In genomic region chr21:44107589-44107988, GRCh38 we compare ENCODE assay signal across 8 cellular contexts. TPM values are rescaled to one million over a fixed set of nuclear protein-coding genes. Genes with fewer than 3 reads are reported as not detected.
DNase-seq lines count a peak whose midpoint lies in the region; ATAC-seq and TF ChIP-seq lines count a peak whose summit lies in the region.
"Not testable (repeated sequence)": the region's sequence is repeated elsewhere in the genome, so short reads cannot be mapped to it uniquely, and the experiment has no call there.

No MANE protein-coding gene starts in this region.

- not testable (repeated sequence) for H3K4me1 ChIP-seq in BLaER1 treated with 17β-estradiol and CSF1 and Interleukin-3, amounts not matched to agents 10 nM and 100 nM; PC-3 (ENCODE audit: insufficient read depth, low read length); foreskin keratinocyte; mucosa of descending colon (ENCODE audit: low read depth)

- not testable (repeated sequence) for H4K20me1 ChIP-seq in BLaER1 treated with 17β-estradiol and CSF1 and Interleukin-3, amounts not matched to agents 10 nM and 100 nM; PC-3 (ENCODE audit: low read length)

- not testable (repeated sequence) for H3K9me3 ChIP-seq in BLaER1 treated with 17β-estradiol and CSF1 and Interleukin-3, amounts not matched to agents 10 nM and 100 nM (replicated peaks in 1 of 11); PC-3 (ENCODE audit: low read length); mucosa of descending colon

- ATAC-seq in GM19463 (IDR thresholded peaks at IDR 0.05; ENCODE audit: unreplicated experiment): peak; percentile 19
- ATAC-seq in HG02938 (IDR thresholded peaks at IDR 0.05; ENCODE audit: unreplicated experiment): peak; percentile 25
- ATAC-seq in PC-3: peak; percentile 81
- ATAC-seq in activated naive CD8-positive, alpha-beta T cell treated with anti-CD3 and anti-CD28 coated beads, Interleukin-2, amount 10 ng/mL, durations not matched to agents 7 days and 5 days (ENCODE audit: low read depth): peak; percentile 46
- peak; percentile 58 for ATAC-seq in foreskin keratinocyte
- ATAC-seq in mucosa of descending colon: peak; percentile 85
- ATAC-seq in stimulated activated naive B cell treated with anti-CD40 and anti-IgM and Interleukin-4, amounts not matched to agents 10 μg/mL and 1 μg/mL and 100 μg/mL, for 72 hours (replicated peaks): peak; percentile 68 to 76

- not testable (repeated sequence) for BruUV-seq in PC-3 (replicated peaks; lab: Mats Ljungman, UMichigan)

- H3K27me3 Mint-ChIP-seq in activated naive CD8-positive, alpha-beta T cell treated with anti-CD3 and anti-CD28 coated beads, Interleukin-2, amount 10 ng/mL, durations not matched to agents 7 days and 5 days; stimulated activated naive B cell treated with anti-CD40 and anti-IgM and Interleukin-4, amounts not matched to agents 10 μg/mL and 1 μg/mL and 100 μg/mL, for 72 hours: not testable (repeated sequence)

- H3K9ac ChIP-seq in BLaER1 treated with 17β-estradiol and CSF1 and Interleukin-3, amounts not matched to agents 10 nM and 100 nM: 0 out of 22 replicates have a peak overlapping the region, but pooled peaks of 1 of the 11 experiments have one; percentile 58
- H3K9ac ChIP-seq in PC-3 (ENCODE audit: low read length): not testable (repeated sequence)

- not testable (repeated sequence) for H3K36me3 Mint-ChIP-seq in activated naive CD8-positive, alpha-beta T cell treated with anti-CD3 and anti-CD28 coated beads, Interleukin-2, amount 10 ng/mL, durations not matched to agents 7 days and 5 days; stimulated activated naive B cell treated with anti-CD40 and anti-IgM and Interleukin-4, amounts not matched to agents 10 μg/mL and 1 μg/mL and 100 μg/mL, for 72 hours

- H3K4me1 Mint-ChIP-seq in activated naive CD8-positive, alpha-beta T cell treated with anti-CD3 and anti-CD28 coated beads, Interleukin-2, amount 10 ng/mL, durations not matched to agents 7 days and 5 days; stimulated activated naive B cell treated with anti-CD40 and anti-IgM and Interleukin-4, amounts not matched to agents 10 μg/mL and 1 μg/mL and 100 μg/mL, for 72 hours: not testable (repeated sequence)

- not testable (repeated sequence) for H3K9me3 Mint-ChIP-seq in activated naive CD8-positive, alpha-beta T cell treated with anti-CD3 and anti-CD28 coated beads, Interleukin-2, amount 10 ng/mL, durations not matched to agents 7 days and 5 days; stimulated activated naive B cell treated with anti-CD40 and anti-IgM and Interleukin-4, amounts not matched to agents 10 μg/mL and 1 μg/mL and 100 μg/mL, for 72 hours

- not testable (repeated sequence) for H3K27ac ChIP-seq in BLaER1 treated with 17β-estradiol and CSF1 and Interleukin-3, amounts not matched to agents 10 nM and 100 nM; PC-3 (ENCODE audit: low read length); foreskin keratinocyte

- CTCF ChIA-PET in PC-3 (lab: Charles Lee): not testable (repeated sequence)

- not testable (repeated sequence) for DNase-seq in PC-3; activated naive CD8-positive, alpha-beta T cell treated with anti-CD3 and anti-CD28 coated beads, Interleukin-2, amount 10 ng/mL, durations not matched to agents 7 days and 5 days; foreskin keratinocyte; mucosa of descending colon; stimulated activated naive B cell treated with anti-CD40 and anti-IgM and Interleukin-4, amounts not matched to agents 10 μg/mL and 1 μg/mL and 100 μg/mL, for 72 hours

- not testable (repeated sequence) for TF ChIP-seq CTCF in PC-3 (conservative IDR thresholded peaks at IDR 0.05; ENCODE audit: low read depth, low read length); foreskin keratinocyte (conservative IDR thresholded peaks at IDR 0.05); mucosa of descending colon (IDR thresholded peaks at IDR 0.05)

- not testable (repeated sequence) for H3F3A ChIP-seq in PC-3 (ENCODE audit: low read length, unreplicated experiment)

- not testable (repeated sequence) for H3K79me2 ChIP-seq in PC-3 (ENCODE audit: low read length)

- not testable (repeated sequence) for H3K4me3 Mint-ChIP-seq in activated naive CD8-positive, alpha-beta T cell treated with anti-CD3 and anti-CD28 coated beads, Interleukin-2, amount 10 ng/mL, durations not matched to agents 7 days and 5 days
- H3K4me3 Mint-ChIP-seq in stimulated activated naive B cell treated with anti-CD40 and anti-IgM and Interleukin-4, amounts not matched to agents 10 μg/mL and 1 μg/mL and 100 μg/mL, for 72 hours: peak overlapping the region in 1 of 2 donors; percentile 70

- not testable (repeated sequence) for H2AFZ ChIP-seq in PC-3 (ENCODE audit: low read length)

- H3K27ac Mint-ChIP-seq in activated naive CD8-positive, alpha-beta T cell treated with anti-CD3 and anti-CD28 coated beads, Interleukin-2, amount 10 ng/mL, durations not matched to agents 7 days and 5 days; stimulated activated naive B cell treated with anti-CD40 and anti-IgM and Interleukin-4, amounts not matched to agents 10 μg/mL and 1 μg/mL and 100 μg/mL, for 72 hours: not testable (repeated sequence)

- POLR2A ChIA-PET in PC-3 (lab: Charles Lee; ENCODE audit: unreplicated experiment); activated naive CD8-positive, alpha-beta T cell treated with anti-CD3 and anti-CD28 coated beads, Interleukin-2, amount 10 ng/mL, durations not matched to agents 7 days and 5 days (lab: Charles Lee): not testable (repeated sequence)

- not testable (repeated sequence) for H3K9me2 ChIP-seq in PC-3 (replicated peaks; ENCODE audit: low read length)

- H3K36me3 ChIP-seq in BLaER1 treated with 17β-estradiol and CSF1 and Interleukin-3, amounts not matched to agents 10 nM and 100 nM; PC-3 (ENCODE audit: low read depth, low read length); mucosa of descending colon (ENCODE audit: low read depth): not testable (repeated sequence)

- H3K4me2 ChIP-seq in BLaER1 treated with 17β-estradiol and CSF1 and Interleukin-3, amounts not matched to agents 10 nM and 100 nM; PC-3 (ENCODE audit: low read length): not testable (repeated sequence)

- H3K27me3 ChIP-seq in BLaER1 treated with 17β-estradiol and CSF1 and Interleukin-3, amounts not matched to agents 10 nM and 100 nM; PC-3 (ENCODE audit: low read length); foreskin keratinocyte: not testable (repeated sequence)

- intact Hi-C loops in PC-3 (cut with micrococcal nuclease); mucosa of descending colon (cut with DNase I, micrococcal nuclease): not testable (repeated sequence)

- H3K4me3 ChIP-seq in BLaER1 treated with 17β-estradiol and CSF1 and Interleukin-3, amounts not matched to agents 10 nM and 100 nM: peak overlapping the region in 9 of 10 experiments; percentile 37 to 61 (median 51); a peak in 10 of 20 replicates
- H3K4me3 ChIP-seq in PC-3 (ENCODE audit: low read length); mucosa of descending colon: not testable (repeated sequence)

RNA-seq across cellular contexts. Expression of gene PWP2, which starts 0.4 kb away (rescaled TPM):
- 8.2 and 17.0 TPM in 2 replicates for total RNA-seq in PC-3 (2014; rRNA removed)
- total RNA-seq in activated naive CD8-positive, alpha-beta T cell treated with anti-CD3 and anti-CD28 coated beads, Interleukin-2, amount 10 ng/mL, durations not matched to agents 7 days and 5 days: 10 to 100 TPM in 1 of 2 experiments, 1 to 10 TPM in 1; 4.5 to 12.2 TPM
- 2.4 and 23.6 TPM in 2 replicates for total RNA-seq in foreskin keratinocyte
- polyA plus RNA-seq in foreskin keratinocyte: 0.89 and 13.6 TPM in 2 replicates
- total RNA-seq in mucosa of descending colon: 10 to 100 TPM in 1 of 3 donors, 1 to 10 TPM in 2; 3.0 to 10.4 (median 4.5) TPM

RNA-seq across cellular contexts. Expression of gene GATD3, which starts 25.9 kb away (rescaled TPM):
- total RNA-seq in PC-3 (2014; rRNA removed) (14.4 and 33.9 TPM in 2 replicates), foreskin keratinocyte (4.7 and 23.2 TPM in 2 replicates), mucosa of descending colon (10 to 100 TPM in 2 of 3 donors, 1 to 10 TPM in 1; 7.1 to 12.2 (median 10.3) TPM)
- 10 to 100 TPM; 12.7 to 14.6 TPM for total RNA-seq in activated naive CD8-positive, alpha-beta T cell treated with anti-CD3 and anti-CD28 coated beads, Interleukin-2, amount 10 ng/mL, durations not matched to agents 7 days and 5 days
- 5.0 and 28.8 TPM in 2 replicates for polyA plus RNA-seq in foreskin keratinocyte

Comparison
In these comparisons a context has a peak if more than half of its experiments do, and no peak if none do; other contexts are left out.
1. ATAC-seq: peak in every context shown above with its lines; median percentile 85 in mucosa of descending colon; 81 in PC-3; 72 in stimulated activated naive B cell treated with anti-CD40 and anti-IgM and Interleukin-4, amounts not matched to agents 10 μg/mL and 1 μg/mL and 100 μg/mL, for 72 hours; 58 in foreskin keratinocyte; 46 in activated naive CD8-positive, alpha-beta T cell treated with anti-CD3 and anti-CD28 coated beads, Interleukin-2, amount 10 ng/mL, durations not matched to agents 7 days and 5 days; 25 in HG02938; 19 in GM19463.